ENCODE assay signal across 10 cellular contexts in genomic region chr2:29114514-29114840, GRCh38. TPM values are rescaled to one million over a fixed set of nuclear protein-coding genes. Genes with fewer than 3 reads are reported as not detected.
DNase-seq lines count a peak whose midpoint lies in the region; ATAC-seq and TF ChIP-seq lines count a peak whose summit lies in the region.
"Had no signal": no experiment of that assay in that cellular context is flagged by ENCODE, and none has a peak within 500 bp of the region (broad histone marks: within the 10 kb centered on the region; RNA-seq: fewer than 3 reads in every experiment).

No MANE protein-coding gene starts in this region.

- H3K27me3 ChIP-seq in CD8-positive, alpha-beta T cell (ENCODE audit: insufficient read depth, low read length), result no peaks in the 10 kb centered on the region
- H3K27me3 ChIP-seq in endocrine pancreas (ENCODE audit: control insufficient read depth, insufficient read depth, low read length), result no peaks in the 10 kb centered on the region

- no peaks in the 10 kb centered on the region for H3K36me3 ChIP-seq in CD8-positive, alpha-beta T cell (ENCODE audit: insufficient read depth, low read length)
- no peaks in the 10 kb centered on the region for H3K36me3 ChIP-seq in endocrine pancreas (ENCODE audit: control insufficient read depth, insufficient read depth, low read length)

- H3K4me3 Mint-ChIP-seq in CD8-positive, alpha-beta T cell, result peak overlapping the region; percentile 91

- POLR2A ChIA-PET in CD8-positive, alpha-beta T cell (lab: Charles Lee), result interaction anchor here (0.8 to 5.5 kb wide), 3 partner anchors 48 to 103 kb away, joined by 4 to 35 read pairs (median 12); no protein-coding TSS in a partner anchor

- H3K36me3 Mint-ChIP-seq in CD8-positive, alpha-beta T cell, result peaks cover 9% of the 10 kb centered on the region

- no peak for ATAC-seq in CD8-positive, alpha-beta T cell
- no peak for ATAC-seq in HG03108 (IDR thresholded peaks at IDR 0.05; ENCODE audit: unreplicated experiment)
- no peak for ATAC-seq in GM21528 (IDR thresholded peaks at IDR 0.05; ENCODE audit: low FRiP score, unreplicated experiment)

- H3K4me1 ChIP-seq in CD8-positive, alpha-beta T cell (ENCODE audit: insufficient read depth, low read length), result peaks cover 27% of the 10 kb centered on the region
- peaks cover 24% of the 10 kb centered on the region for H3K4me1 ChIP-seq in endocrine pancreas (ENCODE audit: control insufficient read depth, insufficient read depth, low read length)

- peak overlapping the region; percentile 42 for H3K9ac ChIP-seq in endocrine pancreas (ENCODE audit: control insufficient read depth, insufficient read depth, low read length)
- H3K9ac ChIP-seq: KMS-11 had no signal

- intact Hi-C loops in CD8-positive, alpha-beta T cell (cut with DNase I, micrococcal nuclease), result loop anchor here (2.0 to 10.0 kb wide), 3 partner anchors 80 to 1224 kb away; partner anchors contain the start of genes BABAM2 (in 1 of the 2), RBKS (in 1 of the 2) and TRMT61B (in 1 of the 2)
- intact Hi-C loops in posterior vena cava (cut with DNase I), result no loop called here

- no peaks in the 10 kb centered on the region for H3K9me3 ChIP-seq in CD8-positive, alpha-beta T cell (ENCODE audit: low read length)
- no peaks in the 10 kb centered on the region for H3K9me3 ChIP-seq in endocrine pancreas (ENCODE audit: control insufficient read depth, low read length)

- peaks cover 2% of the 10 kb centered on the region for H3K27me3 Mint-ChIP-seq in CD8-positive, alpha-beta T cell (ENCODE audit: low read depth)

- peak overlapping the region; percentile 73 for H3K27ac ChIP-seq in CD8-positive, alpha-beta T cell (ENCODE audit: low read depth, low read length)
- H3K27ac ChIP-seq: KMS-11 had no signal

- peak overlapping the region; percentile 97 for H3K27ac Mint-ChIP-seq in CD8-positive, alpha-beta T cell

- peak overlapping the region; percentile 69 for H3K4me3 ChIP-seq in CD8-positive, alpha-beta T cell (ENCODE audit: low read depth, low read length)
- no peak overlapping the region for H3K4me3 ChIP-seq in endocrine pancreas (ENCODE audit: control insufficient read depth, insufficient read depth, low read length)

- H3K4me1 Mint-ChIP-seq in CD8-positive, alpha-beta T cell (ENCODE audit: low read depth), result peaks cover 39% of the 10 kb centered on the region

- H3K9me3 Mint-ChIP-seq in CD8-positive, alpha-beta T cell, result no peaks in the 10 kb centered on the region

- DNase-seq in CD8-positive, alpha-beta T cell, result peak in 2 of 7 experiments; percentile 7 to 42
- DNase-seq in SHP77 treated with DMSO at 0.1 percent for 48 hours (lab: John Stamatoyannopoulos, UW) (peak; percentile 36), occipital lobe (lab: John Stamatoyannopoulos, UW) (peak; percentile 32), posterior vena cava (ENCODE audit: low spot score) (no peak), GM19240 (ENCODE audit: insufficient read length, low spot score) (no peak)

- TF ChIP-seq CTCF in CD8-positive, alpha-beta T cell (IDR thresholded peaks at IDR 0.05), result no peak

- CTCF ChIA-PET in CD8-positive, alpha-beta T cell (lab: Charles Lee), result no interaction called here

RNA-seq across cellular contexts. Expression of gene CLIP4, which starts 0.7 kb away (rescaled TPM):
- total RNA-seq in CD8-positive, alpha-beta T cell, result 10 to 100 TPM; 40.4 to 40.7 TPM
- total RNA-seq in occipital lobe, result 51.5 TPM
- total RNA-seq in posterior vena cava, result 10 to 100 TPM; 31.9 to 37.9 TPM

RNA-seq across cellular contexts. Expression of gene PCARE, which starts 40.2 kb away (rescaled TPM):
- not detected for total RNA-seq in CD8-positive, alpha-beta T cell
- total RNA-seq in occipital lobe (under 0.01 TPM), posterior vena cava (not detected)
- total RNA-seq: mucosa of gallbladder had no signal

Comparison
In these comparisons a context has a peak if more than half of its experiments do, and no peak if none do; other contexts are left out.
1. DNase-seq: peak in SHP77 treated with DMSO at 0.1 percent for 48 hours (single experiment) and occipital lobe (single experiment); none in posterior vena cava (single experiment) and GM19240 (single experiment).
2. intact Hi-C loops: an anchor here in CD8-positive, alpha-beta T cell (2.0 to 10.0 kb wide); none called in posterior vena cava.